ENCODE assay signal across 23 cellular contexts in the genomic region with DNA sequence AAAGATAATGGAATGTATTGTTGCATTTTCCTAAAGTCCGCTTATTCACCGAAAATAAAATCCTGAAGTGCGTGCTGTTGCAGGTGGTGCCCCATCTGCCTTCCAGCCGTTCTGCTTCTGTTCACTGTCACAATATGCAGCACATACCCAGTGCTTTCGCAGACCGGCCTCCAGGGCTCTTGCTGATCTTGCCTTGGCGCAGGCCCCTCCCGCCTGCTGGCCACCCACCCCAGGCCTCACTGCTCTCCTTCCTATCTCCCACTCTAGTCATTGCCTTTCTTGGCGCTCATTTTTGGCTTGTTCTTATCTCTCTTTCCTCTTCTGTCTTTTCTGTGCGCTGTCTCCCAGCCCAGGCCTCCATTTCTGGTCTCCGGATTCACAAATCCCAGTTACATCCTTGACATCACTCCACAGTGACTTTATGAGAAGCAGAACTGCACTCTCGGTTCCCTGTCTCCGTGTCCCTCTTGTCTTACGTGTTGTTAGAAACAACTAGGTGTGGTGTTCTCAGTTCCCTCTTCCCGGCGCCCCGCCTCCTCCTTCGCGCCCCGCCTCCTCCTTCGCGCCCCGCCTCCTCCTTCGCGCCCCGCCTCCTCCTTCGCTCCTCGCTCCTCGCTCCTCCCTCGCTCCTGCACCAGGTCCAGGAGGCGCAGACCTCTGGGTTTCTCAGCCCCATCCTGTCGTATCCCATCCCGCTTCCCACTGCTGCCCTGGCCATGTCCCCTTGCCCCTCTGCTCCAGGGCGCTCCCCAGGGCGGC.
DNase-seq lines count a peak whose midpoint lies in the region; ATAC-seq and TF ChIP-seq lines count a peak whose summit lies in the region.
"Had no signal": no experiment of that assay in that cellular context is flagged by ENCODE, and none has a peak within 500 bp of the region (broad histone marks: within the 10 kb centered on the region; RNA-seq: fewer than 3 reads in every experiment).

No MANE protein-coding gene starts in this region.

- H3K27me3 Mint-ChIP-seq in GM23338 (ENCODE audit: insufficient read depth, low read depth, poor library complexity) (peaks cover 3% of the 10 kb centered on the region), WTC11 (ENCODE audit: low read depth) (no peaks in the 10 kb centered on the region)
- no peaks in the 10 kb centered on the region for H3K27me3 Mint-ChIP-seq in activated naive CD4-positive, alpha-beta T cell treated with anti-CD3 and anti-CD28 coated beads for 36 hours (ENCODE audit: low read depth)
- H3K27me3 Mint-ChIP-seq: natural killer cell treated with Interleukin-12 subunit alpha and Interleukin-12 subunit beta and Interleukin-15 and Interleukin-18, amount 100 ng/mL, for 72 hours had no signal

- H3K9me3 Mint-ChIP-seq in GM23338 (no peaks in the 10 kb centered on the region), WTC11 (no peaks in the 10 kb centered on the region)
- H3K9me3 Mint-ChIP-seq in activated naive CD4-positive, alpha-beta T cell treated with anti-CD3 and anti-CD28 coated beads for 36 hours: no peaks in the 10 kb centered on the region
- H3K9me3 Mint-ChIP-seq: activated naive CD4-positive, alpha-beta T cell treated with anti-CD3 and anti-CD28 coated beads, Interleukin-2, amount 50 U/mL, for 24 hours; natural killer cell treated with Interleukin-12 subunit alpha and Interleukin-12 subunit beta and Interleukin-15 and Interleukin-18, amount 100 ng/mL, for 72 hours; T-helper 1 cell treated with Interleukin-12 subunit alpha and Interleukin-12 subunit beta and Interleukin-4 antibody, amounts not matched to agents 30 μg/mL and 1 μg/mL, for 36 hours had no signal

- TF ChIP-seq CTCF in GM23338 (conservative IDR thresholded peaks at IDR 0.05; ENCODE audit: low read depth in 2 of 2) (no peak), WTC11 (IDR thresholded peaks at IDR 0.05) (no peak), upper lobe of right lung (IDR thresholded peaks at IDR 0.05) (no peak)

- no peaks in the 10 kb centered on the region for H3K9me2 ChIP-seq in GM23338 (ENCODE audit: insufficient read depth)

- H3K4me3 ChIP-seq in GM23338 (no peak overlapping the region), upper lobe of right lung (no peak overlapping the region)
- H3K4me3 ChIP-seq: body of pancreas, coronary artery, SJSA1 had no signal

- peak overlapping the region; percentile 38; the same call in 1 of the 2 replicates for H3K4me2 ChIP-seq in GM23338

- peak overlapping the region; percentile 25; the same call in 1 of the 3 replicates for H3K4me3 Mint-ChIP-seq in GM23338
- peak overlapping the region; percentile 47 for H3K4me3 Mint-ChIP-seq in WTC11
- H3K4me3 Mint-ChIP-seq in activated naive CD4-positive, alpha-beta T cell treated with anti-CD3 and anti-CD28 coated beads for 36 hours: no peak overlapping the region
- H3K4me3 Mint-ChIP-seq: activated CD8-positive, alpha-beta T cell treated with anti-CD3 and anti-CD28 coated beads, Interleukin-2, amount 10 ng/mL, durations not matched to agents 7 days and 5 days; activated naive CD4-positive, alpha-beta T cell treated with anti-CD3 and anti-CD28 coated beads, Interleukin-2, amount 50 U/mL, for 24 hours; natural killer cell treated with Interleukin-12 subunit alpha and Interleukin-12 subunit beta and Interleukin-15 and Interleukin-18, amount 100 ng/mL, for 72 hours; T-helper 1 cell treated with Interleukin-12 subunit alpha and Interleukin-12 subunit beta and Interleukin-4 antibody, amounts not matched to agents 30 μg/mL and 1 μg/mL, for 36 hours had no signal

- H3K79me2 ChIP-seq in GM23338 (replicated peaks; ENCODE audit: insufficient read depth): 0 out of 2 replicates have a peak, but pooled peaks cover 3% of the 10 kb centered on the region

- H4K20me1 ChIP-seq in GM23338 (replicated peaks; ENCODE audit: insufficient read depth): 0 out of 2 replicates have a peak, but pooled peaks cover 6% of the 10 kb centered on the region

- H3K36me3 ChIP-seq in GM23338 (ENCODE audit: insufficient read depth) (peaks cover 32% of the 10 kb centered on the region), upper lobe of right lung (peaks cover 90% of the 10 kb centered on the region)

- H3K36me3 Mint-ChIP-seq in GM23338 (ENCODE audit: low read depth) (peaks cover 60% of the 10 kb centered on the region), WTC11 (peaks cover 33% of the 10 kb centered on the region)
- H3K36me3 Mint-ChIP-seq in activated naive CD4-positive, alpha-beta T cell treated with anti-CD3 and anti-CD28 coated beads for 36 hours (ENCODE audit: low read depth): peaks cover 4% of the 10 kb centered on the region

- H3K27ac Mint-ChIP-seq in GM23338 (peak overlapping the region; percentile 58; the same call in 1 of the 2 replicates), WTC11 (peak overlapping the region; percentile 93)
- no peak overlapping the region for H3K27ac Mint-ChIP-seq in activated naive CD4-positive, alpha-beta T cell treated with anti-CD3 and anti-CD28 coated beads for 36 hours
- H3K27ac Mint-ChIP-seq: activated CD8-positive, alpha-beta T cell treated with anti-CD3 and anti-CD28 coated beads, Interleukin-2, amount 10 ng/mL, durations not matched to agents 7 days and 5 days; activated naive CD4-positive, alpha-beta T cell treated with anti-CD3 and anti-CD28 coated beads, Interleukin-2, amount 50 U/mL, for 24 hours; T-helper 1 cell treated with Interleukin-12 subunit alpha and Interleukin-12 subunit beta and Interleukin-4 antibody, amounts not matched to agents 30 μg/mL and 1 μg/mL, for 36 hours had no signal

- POLR2A ChIA-PET in WTC11 (lab: Charles Lee): no interaction called here

- 0 out of 2 replicates have a peak, but pooled peaks cover 6% of the 10 kb centered on the region for H3F3A ChIP-seq in GM23338 (replicated peaks; ENCODE audit: low read depth)

- DNase-seq in GM23338 (ENCODE audit: low spot score): peak; percentile 86
- DNase-seq in WTC11 (ENCODE audit: low spot score): peak; percentile 82
- DNase-seq in iPS-NIHi11 (ENCODE audit: low spot score): peak; percentile 89
- no peak for DNase-seq in upper lobe of right lung
- DNase-seq in erythroblast (lab: John Stamatoyannopoulos, UW): no peak
- no peak for DNase-seq in NCI-H2196 treated with DMSO at 0.1 percent for 48 hours (lab: John Stamatoyannopoulos, UW; ENCODE audit: unreplicated experiment)
- no peak for DNase-seq in activated naive CD4-positive, alpha-beta T cell treated with anti-CD3 and anti-CD28 coated beads for 36 hours
- DNase-seq: activated CD4-positive, CD25-positive, alpha-beta regulatory T cell; activated CD8-positive, alpha-beta T cell treated with anti-CD3 and anti-CD28 coated beads, Interleukin-2, amount 10 ng/mL, durations not matched to agents 7 days and 5 days; activated T-cell treated with anti-CD3 and anti-CD28 coated beads, Interleukin-2, amount 50 U/mL, for 48 hours; body of pancreas; DND-41; foreskin fibroblast; hippocampal formation; kidney glomerular epithelial cell; mammary epithelial cell; NCI-H1417; NCI-H748 treated with DMSO at 0.1 percent for 48 hours had no signal

- H3K4me1 Mint-ChIP-seq in GM23338 (peaks cover 23% of the 10 kb centered on the region), WTC11 (peaks cover 23% of the 10 kb centered on the region)
- H3K4me1 Mint-ChIP-seq in activated naive CD4-positive, alpha-beta T cell treated with anti-CD3 and anti-CD28 coated beads for 36 hours (ENCODE audit: low read depth): no peaks in the 10 kb centered on the region
- H3K4me1 Mint-ChIP-seq: activated naive CD4-positive, alpha-beta T cell treated with anti-CD3 and anti-CD28 coated beads, Interleukin-2, amount 50 U/mL, for 24 hours had no signal

- no peak for TF ChIP-seq POLR2A in erythroblast (IDR thresholded peaks at IDR 0.05; ENCODE audit: low read length)

- intact Hi-C loops in upper lobe of right lung (cut with DNase I): no loop called here
- intact Hi-C loops in activated naive CD4-positive, alpha-beta T cell treated with anti-CD3 and anti-CD28 coated beads for 36 hours (cut with micrococcal nuclease): no loop called here

- H3K27me3 ChIP-seq in GM23338 (ENCODE audit: insufficient read depth) (no peaks in the 10 kb centered on the region), upper lobe of right lung (no peaks in the 10 kb centered on the region)
- H3K27me3 ChIP-seq: body of pancreas, SJSA1 had no signal

- H3K4me1 ChIP-seq in GM23338 (ENCODE audit: insufficient read depth) (peaks cover 8% of the 10 kb centered on the region), upper lobe of right lung (no peaks in the 10 kb centered on the region)
- H3K4me1 ChIP-seq: body of pancreas, SJSA1 had no signal

- no peaks in the 10 kb centered on the region for H3K9me3 ChIP-seq in upper lobe of right lung
- H3K9me3 ChIP-seq: body of pancreas, SJSA1 had no signal

- CTCF ChIA-PET in WTC11 (lab: Charles Lee): no interaction called here
- CTCF ChIA-PET in activated naive CD4-positive, alpha-beta T cell treated with anti-CD3 and anti-CD28 coated beads for 36 hours (lab: Charles Lee): interaction anchor here (0.6 kb wide), 2 partner anchors 9 to 15 kb away, joined by 3 read pairs; no protein-coding TSS in a partner anchor

- H2AFZ ChIP-seq in GM23338: no peak overlapping the region

- H3K27ac ChIP-seq in GM23338 (ENCODE audit: low read depth) (peak overlapping the region; percentile 95), upper lobe of right lung (no peak overlapping the region)
- H3K27ac ChIP-seq: body of pancreas, coronary artery, SJSA1 had no signal

- peak; percentile 96 for ATAC-seq in GM23338
- ATAC-seq in WTC11: peak; percentile 96
- peak; percentile 75 for ATAC-seq in upper lobe of right lung
- ATAC-seq: activated CD8-positive, alpha-beta T cell treated with anti-CD3 and anti-CD28 coated beads, Interleukin-2, amount 10 ng/mL, durations not matched to agents 7 days and 5 days; body of pancreas; natural killer cell treated with Interleukin-12 subunit alpha and Interleukin-12 subunit beta and Interleukin-15 and Interleukin-18, amount 100 ng/mL, for 72 hours had no signal

TF ChIP-seq in WTC11, 78 proteins besides CTCF, POLR2A, EP300 and RAD21 (continues in another document):
- TF ChIP-seq FOXP1 (CRISPR knock-in tag; IDR thresholded peaks at IDR 0.05; ENCODE audit: borderline replicate concordance) (no peak), ELF4 (CRISPR knock-in tag; IDR thresholded peaks at IDR 0.05; ENCODE audit: low read depth) (no peak), NR3C1 (CRISPR knock-in tag; conservative IDR thresholded peaks at IDR 0.05; ENCODE audit: low read depth) (no peak), TP53 (CRISPR knock-in tag; IDR thresholded peaks at IDR 0.05) (no peak), GTF2I (CRISPR knock-in tag; conservative IDR thresholded peaks at IDR 0.05) (no peak), MXD4 (CRISPR knock-in tag; IDR thresholded peaks at IDR 0.05; ENCODE audit: borderline replicate concordance) (no peak), HMGA2 (CRISPR knock-in tag; IDR thresholded peaks at IDR 0.05) (no peak)
- TF ChIP-seq, protein P1, sequence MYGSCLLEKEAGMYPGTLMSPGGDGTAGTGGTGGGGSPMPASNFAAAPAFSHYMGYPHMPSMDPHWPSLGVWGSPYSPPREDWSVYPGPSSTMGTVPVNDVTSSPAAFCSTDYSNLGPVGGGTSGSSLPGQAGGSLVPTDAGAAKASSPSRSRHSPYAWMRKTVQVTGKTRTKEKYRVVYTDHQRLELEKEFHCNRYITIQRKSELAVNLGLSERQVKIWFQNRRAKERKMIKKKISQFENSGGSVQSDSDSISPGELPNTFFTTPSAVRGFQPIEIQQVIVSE (CRISPR knock-in tag; IDR thresholded peaks at IDR 0.05; ENCODE audit: borderline replicate concordance): no peak

Comparison
In these comparisons a context has a peak if more than half of its experiments do, and no peak if none do; other contexts are left out.
1. DNase-seq: peak in GM23338 (single experiment), WTC11 (single experiment) and iPS-NIHi11 (single experiment); none in upper lobe of right lung (single experiment), erythroblast (0 of 2), NCI-H2196 treated with DMSO at 0.1 percent for 48 hours (single experiment) and activated naive CD4-positive, alpha-beta T cell treated with anti-CD3 and anti-CD28 coated beads for 36 hours (single experiment).
2. Peak in every context shown above with its lines, with median percentiles within 50 percentile points of each other: ATAC-seq.